7 cellular contexts compared by ENCODE assay signal in genomic region chr7:112495820-112496462, GRCh38. TPM values are rescaled to one million over a fixed set of nuclear protein-coding genes. Genes with fewer than 3 reads are reported as not detected.
A peak's percentile ranks its signal among the peaks of the same experiment; 100 is the strongest.
DNase-seq lines count a peak whose midpoint lies in the region; ATAC-seq and TF ChIP-seq lines count a peak whose summit lies in the region.

No MANE protein-coding gene starts in this region.

- no peaks in the 10 kb centered on the region for H3K36me3 ChIP-seq in Loucy (ENCODE audit: insufficient read depth, low read length)
- H3K36me3 ChIP-seq in SU-DHL-6 (ENCODE audit: low read length): no peaks in the 10 kb centered on the region
- H3K36me3 ChIP-seq in lower lobe of right lung: no peaks in the 10 kb centered on the region
- H3K36me3 ChIP-seq in tibial nerve: no peaks in the 10 kb centered on the region

- H3K9me3 ChIP-seq in Loucy (ENCODE audit: insufficient read depth, low read depth, low read length): no peaks in the 10 kb centered on the region
- H3K9me3 ChIP-seq in SU-DHL-6 (ENCODE audit: insufficient read depth, low read length): no peaks in the 10 kb centered on the region
- no peaks in the 10 kb centered on the region for H3K9me3 ChIP-seq in lower lobe of right lung
- no peaks in the 10 kb centered on the region for H3K9me3 ChIP-seq in tibial nerve

- no peak overlapping the region for H2AFZ ChIP-seq in Loucy (ENCODE audit: low read length)
- no peak overlapping the region for H2AFZ ChIP-seq in SU-DHL-6 (ENCODE audit: low read depth, low read length, severe bottlenecking)

- no peak for TF ChIP-seq POLR2A in tibial nerve (IDR thresholded peaks at IDR 0.05)

- TF ChIP-seq CTCF in Loucy (conservative IDR thresholded peaks at IDR 0.05; ENCODE audit: low read length): peak; percentile 81
- peak; percentile 57 for TF ChIP-seq CTCF in SU-DHL-6 (IDR thresholded peaks at IDR 0.05; ENCODE audit: insufficient read depth, low read length, poor library complexity, severe bottlenecking)
- TF ChIP-seq CTCF in choroid plexus epithelial cell (conservative IDR thresholded peaks at IDR 0.05; ENCODE audit: low read depth, low read length): peak; percentile 78
- peak; percentile 51 for TF ChIP-seq CTCF in lower lobe of right lung (IDR thresholded peaks at IDR 0.05)
- peak; percentile 23 to 74 (median 58) for TF ChIP-seq CTCF in tibial nerve (IDR thresholded peaks at IDR 0.05)

- H3K9me2 ChIP-seq in Loucy (replicated peaks; ENCODE audit: low read depth, low read length) (no peaks in the 10 kb centered on the region), SU-DHL-6 (replicated peaks; ENCODE audit: insufficient read depth, low read length) (no peaks in the 10 kb centered on the region)

- intact Hi-C loops in lower lobe of right lung (cut with DNase I): no loop called here

- in situ Hi-C loops in G401 (cut with HindIII; ENCODE audit: low sequenced_read_pairs): no loop called here

- DNase-seq in G401 (ENCODE audit: low spot score): peak; percentile 72
- peak; percentile 85 for DNase-seq in choroid plexus epithelial cell (ENCODE audit: low read depth)
- no peak for DNase-seq in lower lobe of right lung
- DNase-seq in tibial nerve (ENCODE audit: low spot score in 2 of 2): peak; percentile 28 to 68

- TF ChIP-seq EP300 in tibial nerve (IDR thresholded peaks at IDR 0.05): peak in 1 of 2 donors; percentile 67

- H3K4me1 ChIP-seq in Loucy (ENCODE audit: insufficient read depth, low read length, poor library complexity, severe bottlenecking) (no peaks in the 10 kb centered on the region), lower lobe of right lung (no peaks in the 10 kb centered on the region), tibial nerve (peaks cover 0 to 15% (median 6%) of the 10 kb centered on the region in 4 donors)

- no peak overlapping the region for H3K4me2 ChIP-seq in Loucy (ENCODE audit: low read depth, low read length, poor library complexity, severe bottlenecking)
- H3K4me2 ChIP-seq in SU-DHL-6 (ENCODE audit: low read depth, low read length, poor library complexity, severe bottlenecking): no peak overlapping the region

- ATAC-seq in GM21717 (IDR thresholded peaks at IDR 0.05; ENCODE audit: unreplicated experiment) (peak; percentile 67), lower lobe of right lung (peak; percentile 66 to 81)

- H3K27ac ChIP-seq in SU-DHL-6 (ENCODE audit: low read depth, low read length): no peak overlapping the region
- no peak overlapping the region for H3K27ac ChIP-seq in lower lobe of right lung
- H3K27ac ChIP-seq in tibial nerve: peak overlapping the region in 3 of 4 donors; percentile 41 to 78 (median 61)

- H3K4me3 ChIP-seq in Loucy (ENCODE audit: low read length, poor library complexity, severe bottlenecking): no peak overlapping the region
- no peak overlapping the region for H3K4me3 ChIP-seq in SU-DHL-6 (ENCODE audit: insufficient read depth, low read length, poor library complexity, severe bottlenecking)
- H3K4me3 ChIP-seq in choroid plexus epithelial cell (ENCODE audit: low read depth, low read length): no peak overlapping the region
- H3K4me3 ChIP-seq in lower lobe of right lung: no peak overlapping the region
- H3K4me3 ChIP-seq in tibial nerve: no peak overlapping the region

- 47 to 52% methylated on average over 6 of the region's 6 CpGs for WGBS in tibial nerve, 2 donors

- no peak overlapping the region for H3K9ac ChIP-seq in Loucy (ENCODE audit: low read depth, low read length, poor library complexity, severe bottlenecking)
- H3K9ac ChIP-seq in SU-DHL-6 (ENCODE audit: low read length): no peak overlapping the region

- H3K79me2 ChIP-seq in Loucy (ENCODE audit: insufficient read depth, low read length) (no peaks in the 10 kb centered on the region), SU-DHL-6 (ENCODE audit: insufficient read depth, low read length) (no peaks in the 10 kb centered on the region)

- H3K27me3 ChIP-seq in Loucy (ENCODE audit: insufficient read depth, low read length, poor library complexity, severe bottlenecking) (no peaks in the 10 kb centered on the region), SU-DHL-6 (ENCODE audit: low read length) (no peaks in the 10 kb centered on the region), lower lobe of right lung (ENCODE audit: low read depth) (no peaks in the 10 kb centered on the region), tibial nerve (no peaks in the 10 kb centered on the region)

- H4K20me1 ChIP-seq in Loucy (ENCODE audit: insufficient read depth, low read length, poor library complexity, severe bottlenecking) (no peaks in the 10 kb centered on the region), SU-DHL-6 (ENCODE audit: low read depth, low read length) (no peaks in the 10 kb centered on the region)

- H3F3A ChIP-seq in Loucy (ENCODE audit: low read depth) (no peaks in the 10 kb centered on the region), SU-DHL-6 (ENCODE audit: insufficient read depth) (no peaks in the 10 kb centered on the region)

RNA-seq across cellular contexts. Expression of gene LSMEM1, which starts 15.2 kb away (rescaled TPM):
- total RNA-seq in G401 (2014; rRNA removed; shearing (Covaris generic)): not detected in 2 replicates
- total RNA-seq in lower lobe of right lung: 3.0 TPM
- 1 to 10 TPM in 3 of 4 donors, under 1 TPM in 1; 0.78 to 5.4 (median 2.2) TPM for total RNA-seq in tibial nerve

RNA-seq across cellular contexts. Expression of gene IFRD1, which starts 45.7 kb away (rescaled TPM):
- 24.1 and 26.3 TPM in 2 replicates for total RNA-seq in G401 (2014; rRNA removed; shearing (Covaris generic))
- 46.9 TPM for total RNA-seq in lower lobe of right lung
- total RNA-seq in tibial nerve: 100 to 1,000 TPM in 2 of 4 donors, 10 to 100 TPM in 2; 85.2 to 116 (median 102) TPM

Comparison
In these comparisons a context has a peak if more than half of its experiments do, and no peak if none do; other contexts are left out.
1. H3K27ac ChIP-seq: peak in tibial nerve (3 of 4); none in SU-DHL-6 (single experiment) and lower lobe of right lung (single experiment).
2. Peak in every context shown above with its lines, with median percentiles within 50 percentile points of each other: CTCF ChIP-seq.